Comparison of ENCODE assay signal across 19 cellular contexts in genomic region chr11:125910450-125910849, GRCh38. TPM values are rescaled to one million over a fixed set of nuclear protein-coding genes. Genes with fewer than 3 reads are reported as not detected.
DNase-seq lines count a peak whose midpoint lies in the region; ATAC-seq and TF ChIP-seq lines count a peak whose summit lies in the region.
"Had no signal": no experiment of that assay in that cellular context is flagged by ENCODE, and none has a peak within 500 bp of the region (broad histone marks: within the 10 kb centered on the region; RNA-seq: fewer than 3 reads in every experiment).

No MANE protein-coding gene starts in this region.

- H2AFZ ChIP-seq in PC-9 = no peak overlapping the region
- H2AFZ ChIP-seq: GM23248 had no signal

- no peaks in the 10 kb centered on the region for H3K79me2 ChIP-seq in PC-9 (ENCODE audit: low read depth)

- no peak for TF ChIP-seq EP300 in ovary (IDR thresholded peaks at IDR 0.05)

- H3K4me2 ChIP-seq in PC-9 = peak overlapping the region; percentile 8; the same call in 1 of the 2 replicates

- no peak for TF ChIP-seq POLR2A in ovary (IDR thresholded peaks at IDR 0.05)

- ATAC-seq in GM18861 (IDR thresholded peaks at IDR 0.05; ENCODE audit: unreplicated experiment) = no peak
- no peak for ATAC-seq in GM21360 (IDR thresholded peaks at IDR 0.05; ENCODE audit: unreplicated experiment)
- ATAC-seq: CD8-positive, alpha-beta T cell; HCT116 had no signal

- no peaks in the 10 kb centered on the region for H3K4me1 Mint-ChIP-seq in endodermal cell
- H3K4me1 Mint-ChIP-seq: CD14-positive monocyte, IgD-negative memory B cell had no signal

- no peaks in the 10 kb centered on the region for H3K36me3 Mint-ChIP-seq in endodermal cell (ENCODE audit: low read depth)
- H3K36me3 Mint-ChIP-seq: CD14-positive monocyte; CD8-positive, alpha-beta T cell; IgD-negative memory B cell had no signal

- H3K9ac ChIP-seq in endodermal cell (ENCODE audit: extremely low read depth, low read length, poor library complexity, severe bottlenecking) = no peak overlapping the region
- H3K9ac ChIP-seq: GM23248 had no signal

- H3K4me3 ChIP-seq in PC-9 (no peak overlapping the region), ovary (no peak overlapping the region), endodermal cell (ENCODE audit: low read length) (no peak overlapping the region)
- H3K4me3 ChIP-seq: GM23248 had no signal

- H3K4me1 ChIP-seq in PC-9 (replicated peaks; ENCODE audit: insufficient read depth) = no peaks in the 10 kb centered on the region
- no peaks in the 10 kb centered on the region for H3K4me1 ChIP-seq in ovary (ENCODE audit: insufficient read depth)
- H3K4me1 ChIP-seq in endodermal cell (ENCODE audit: control insufficient read depth, insufficient read depth, low read length) = no peaks in the 10 kb centered on the region
- H3K4me1 ChIP-seq: Caco-2 had no signal

- CTCF ChIA-PET in PC-9 (lab: Charles Lee) = interaction anchor here (0.6 kb wide), 1 partner anchor 23 kb away, joined by 5 read pairs; the partner anchor contains the start of gene HYLS1

- H3K27ac ChIP-seq in PC-9 (no peak overlapping the region), caudate nucleus (ENCODE audit: low read depth, low read length) (peak overlapping the region; percentile 77), substantia nigra (ENCODE audit: low read depth, low read length, poor library complexity, severe bottlenecking) (peak overlapping the region; percentile 13), ovary (no peak overlapping the region), endodermal cell (ENCODE audit: low read depth, low read length) (no peak overlapping the region)
- H3K27ac ChIP-seq: GM23248 had no signal

- intact Hi-C loops in PC-9 (cut with micrococcal nuclease; ENCODE audit: unreplicated experiment) = no loop called here
- intact Hi-C loops in ovary (cut with DNase I) = no loop called here

- TF ChIP-seq CTCF in PC-9 (conservative IDR thresholded peaks at IDR 0.05) (no peak), ovary (IDR thresholded peaks at IDR 0.05) (no peak), endodermal cell (conservative IDR thresholded peaks at IDR 0.05) (no peak)

- H3K27me3 Mint-ChIP-seq in endodermal cell (ENCODE audit: insufficient read depth) = peaks cover 16% of the 10 kb centered on the region

- peaks cover 59% of the 10 kb centered on the region for H3K27me3 ChIP-seq in PC-9 (ENCODE audit: insufficient read depth, low read depth)
- no peaks in the 10 kb centered on the region for H3K27me3 ChIP-seq in ovary
- peaks cover 9% of the 10 kb centered on the region for H3K27me3 ChIP-seq in endodermal cell (ENCODE audit: control insufficient read depth, insufficient read depth, low read length, poor library complexity, severe bottlenecking)

- H3K4me3 Mint-ChIP-seq in endodermal cell = no peak overlapping the region
- H3K4me3 Mint-ChIP-seq: CD14-positive monocyte; CD8-positive, alpha-beta T cell; IgD-negative memory B cell had no signal

- H3K9me3 Mint-ChIP-seq in endodermal cell = no peaks in the 10 kb centered on the region
- H3K9me3 Mint-ChIP-seq: CD8-positive, alpha-beta T cell had no signal

- H3K9me3 ChIP-seq in PC-9 (ENCODE audit: insufficient read depth, low read depth) (no peaks in the 10 kb centered on the region), ovary (no peaks in the 10 kb centered on the region), endodermal cell (ENCODE audit: control insufficient read depth, low read length) (no peaks in the 10 kb centered on the region)
- H3K9me3 ChIP-seq: Caco-2 had no signal

- DNase-seq in PC-9 (no peak), caudate nucleus (lab: John Stamatoyannopoulos, UW) (no peak), foreskin melanocyte (peak; percentile 52), substantia nigra (lab: John Stamatoyannopoulos, UW) (no peak), ovary (no peak), endodermal cell (no peak)
- DNase-seq: Caco-2; CD8-positive, alpha-beta T cell; DND-41; GDM1; GM23248 had no signal

- H3K36me3 ChIP-seq in PC-9 (ENCODE audit: low read depth) = no peaks in the 10 kb centered on the region
- no peaks in the 10 kb centered on the region for H3K36me3 ChIP-seq in ovary
- H3K36me3 ChIP-seq in endodermal cell (ENCODE audit: control insufficient read depth, insufficient read depth, low read length) = no peaks in the 10 kb centered on the region

- 72 to 80% (median 79%) methylated on average over 7 of the region's 7 CpGs for WGBS in ovary, 3 donors
- WGBS in endodermal cell (ENCODE audit: insufficient coverage in 1 of 2, insufficient read length in 1 of 2), 2 experiments = 87 to 94% methylated on average over 4 to 7 of the region's 7 CpGs

- no peaks in the 10 kb centered on the region for H3F3A ChIP-seq in PC-9 (ENCODE audit: insufficient read depth, low read depth)

- no peak overlapping the region for H3K27ac Mint-ChIP-seq in endodermal cell
- H3K27ac Mint-ChIP-seq: CD14-positive monocyte; CD8-positive, alpha-beta T cell; IgD-negative memory B cell had no signal

- BruUV-seq in PC-9 (replicated peaks; lab: Mats Ljungman, UMichigan) = no TSS peak

- no peaks in the 10 kb centered on the region for H3K9me2 ChIP-seq in PC-9 (ENCODE audit: insufficient read depth)

- POLR2A ChIA-PET in PC-9 (lab: Charles Lee; ENCODE audit: unreplicated experiment) = interaction anchor here (0.6 kb wide), 1 partner anchor 36 kb away, joined by 6 read pairs; no protein-coding TSS in a partner anchor

- no peaks in the 10 kb centered on the region for H4K20me1 ChIP-seq in PC-9 (ENCODE audit: insufficient read depth)

RNA-seq across cellular contexts. Expression of gene DDX25, which starts 6.1 kb away (rescaled TPM):
- total RNA-seq in PC-9 (2021) (0.26 TPM in 1 of 2 replicates, not detected in the other), ovary (under 1 TPM in 6 of 7 donors, not detected in 1; 0.23 to 0.92 (median 0.56) TPM), endodermal cell (1 to 10 TPM; 3.3 to 8.4 TPM)
- under 1 TPM; 0.51 to 0.88 TPM for polyA plus RNA-seq in ovary
- polyA plus RNA-seq in endodermal cell (2013, experiment 1 of 2) = 3.6 TPM
- polyA plus RNA-seq in endodermal cell (2013, experiment 2 of 2) = 2.8 TPM
- total RNA-seq: Caco-2, GM23248, HT-29 had no signal
- polyA plus RNA-seq: BJ, CD14-positive monocyte, GM23248 had no signal

RNA-seq across cellular contexts. Expression of gene PUS3, which starts 7.4 kb away (rescaled TPM):
- total RNA-seq in PC-9 (2021) (5.7 and 6.5 TPM in 2 replicates), ovary (10 to 100 TPM in 2 of 7 donors, 1 to 10 TPM in 5; 3.8 to 13.1 (median 8.9) TPM), endodermal cell (10 to 100 TPM; 12.6 to 13.7 TPM)
- 10 to 100 TPM in 1 of 2 donors, 1 to 10 TPM in 1; 6.4 to 16.7 TPM for polyA plus RNA-seq in ovary
- polyA plus RNA-seq in endodermal cell (2013, experiment 1 of 2) = 16.1 TPM
- 16.0 TPM for polyA plus RNA-seq in endodermal cell (2013, experiment 2 of 2)

RNA-seq across cellular contexts. Expression of gene HYLS1, which starts 23.0 kb away (rescaled TPM):
- total RNA-seq in PC-9 (2021) (12.2 and 16.7 TPM in 2 replicates), ovary (1 to 10 TPM; 2.2 to 5.5 (median 4.5) TPM), endodermal cell (1 to 10 TPM; 6.6 to 7.7 TPM)
- 1 to 10 TPM; 3.0 to 8.8 TPM for polyA plus RNA-seq in ovary
- polyA plus RNA-seq in endodermal cell (2013, experiment 1 of 2) = 4.5 TPM
- 4.1 TPM for polyA plus RNA-seq in endodermal cell (2013, experiment 2 of 2)

RNA-seq across cellular contexts. Expression of gene VSIG10L2, which starts 35.4 kb away (rescaled TPM):
- not detected in 2 replicates for total RNA-seq in PC-9 (2021)
- 1 to 10 TPM in 3 of 7 donors, under 1 TPM in 4; 0.08 to 3.3 (median 0.97) TPM for total RNA-seq in ovary
- under 1 TPM; 0.25 to 0.40 TPM for polyA plus RNA-seq in ovary
- not detected for total RNA-seq in endodermal cell
- not detected for polyA plus RNA-seq in endodermal cell (2013, experiment 1 of 2)
- not detected for polyA plus RNA-seq in endodermal cell (2013, experiment 2 of 2)
- total RNA-seq: A673; Caco-2; CD8-positive, alpha-beta T cell; GM23248 had no signal
- polyA plus RNA-seq: BJ, CD14-positive monocyte, GM23248, IgD-negative memory B cell had no signal

Comparison
In these comparisons a context has a peak if more than half of its experiments do, and no peak if none do; other contexts are left out.
1. H3K27ac ChIP-seq: peak in caudate nucleus (single experiment) and substantia nigra (single experiment); none in PC-9 (single experiment), ovary (0 of 2) and endodermal cell (single experiment).